8 cellular contexts compared by ENCODE assay signal in genomic region chr9:131397100-131397790, GRCh38. TPM values are rescaled to one million over a fixed set of nuclear protein-coding genes. Genes with fewer than 3 reads are reported as not detected.
DNase-seq lines count a peak whose midpoint lies in the region; ATAC-seq and TF ChIP-seq lines count a peak whose summit lies in the region.

No MANE protein-coding gene starts in this region.

- CTCF ChIA-PET in HCT116 (lab: Charles Lee) (interaction anchor here (0.7 kb wide), 1 partner anchor 18 kb away, joined by 3 read pairs; no protein-coding TSS in a partner anchor), SK-N-SH (lab: Yijun Ruan, JAX) (interaction anchor here (0.8 to 2.4 kb wide), 6 partner anchors 8 to 81 kb away, joined by 3 to 6 read pairs (median 4); no protein-coding TSS in a partner anchor)

- POLR2A ChIA-PET in HCT116 (lab: Charles Lee) (interaction anchor here (1.3 kb wide), 1 partner anchor 13 kb away, joined by 4 read pairs; no protein-coding TSS in a partner anchor), SK-N-SH (lab: Yijun Ruan, JAX) (interaction anchor here (1.2 to 1.8 kb wide), 2 partner anchors 24 to 42 kb away, joined by 3 to 6 read pairs; no protein-coding TSS in a partner anchor)

- H3K27ac ChIP-seq in HCT116 (ENCODE audit: low read depth, low read length) (peak overlapping the region; percentile 27; the same call in 1 of the 2 replicates), SK-N-SH (ENCODE audit: low read depth in 2 of 2, low read length in 1 of 2) (peak overlapping the region; percentile 35 to 80), skeletal muscle tissue (ENCODE audit: low read depth, low read length) (peak overlapping the region; percentile 28)

- peaks cover 24% of the 10 kb centered on the region for H3F3A ChIP-seq in SK-N-SH (replicated peaks; ENCODE audit: insufficient read depth)

- peaks cover 78% of the 10 kb centered on the region for H3K79me2 ChIP-seq in HCT116 (ENCODE audit: insufficient read depth, low read length)
- H3K79me2 ChIP-seq in SK-N-SH (ENCODE audit: insufficient read depth), result peaks cover 77% of the 10 kb centered on the region

- intact Hi-C loops in HCT116 (cut with micrococcal nuclease), result no loop called here

- H4K20me1 ChIP-seq in HCT116 (ENCODE audit: insufficient read depth) (peaks cover 43% of the 10 kb centered on the region; the same call in 1 of the 2 replicates), SK-N-SH (ENCODE audit: insufficient read depth) (peaks cover 76% of the 10 kb centered on the region)

- no peaks in the 10 kb centered on the region for H3K9me2 ChIP-seq in HCT116 (ENCODE audit: insufficient read depth)
- H3K9me2 ChIP-seq in SK-N-SH, result no peaks in the 10 kb centered on the region

- TF ChIP-seq CTCF in HCT116 (IDR thresholded peaks at IDR 0.05 in 2 of 3, conservative IDR thresholded peaks at IDR 0.05 in 1 of 3; ENCODE audit: borderline replicate concordance in 1 of 3, insufficient read depth in 1 of 3, low read depth in 2 of 3, low read length in 2 of 3) (no peak), SK-N-SH (IDR thresholded peaks at IDR 0.05) (no peak), fibroblast of pulmonary artery (IDR thresholded peaks at IDR 0.05; ENCODE audit: low read length, missing control alignments) (no peak), GM20000 (IDR thresholded peaks at IDR 0.05; ENCODE audit: extremely low read depth, missing control alignments) (no peak)

- no peak for TF ChIP-seq RAD21 in HCT116 (IDR thresholded peaks at IDR 0.05; ENCODE audit: low read depth)
- no peak for TF ChIP-seq RAD21 in SK-N-SH (IDR thresholded peaks at IDR 0.05; ENCODE audit: low read length)

- no peak overlapping the region for H2AFZ ChIP-seq in HCT116 (ENCODE audit: low read depth, low read length, poor library complexity, severe bottlenecking)
- no peak overlapping the region for H2AFZ ChIP-seq in SK-N-SH (ENCODE audit: low read depth)

- no peak for ATAC-seq in HCT116
- no peak for ATAC-seq in GM21576 (IDR thresholded peaks at IDR 0.05; ENCODE audit: unreplicated experiment)

- DNase-seq in HCT116 (ENCODE audit: low read depth, low spot score) (no peak), SK-N-SH (no peak), fibroblast of pulmonary artery (ENCODE audit: low read depth) (no peak), NCI-H446 (lab: John Stamatoyannopoulos, UW) (no peak), GM20000 (ENCODE audit: low spot score) (no peak)
- DNase-seq in activated CD4-positive, alpha-beta T cell treated with anti-CD3 and anti-CD28 coated beads for 1 hour, result no peak

- no TSS peak for BruUV-seq in HCT116 (replicated peaks; lab: Mats Ljungman, UMichigan)

- no peak for TF ChIP-seq EP300 in SK-N-SH (IDR thresholded peaks at IDR 0.05; ENCODE audit: borderline replicate concordance in 1 of 2, low read depth in 1 of 2, low read length in 1 of 2)

- H3K9ac ChIP-seq in HCT116 (ENCODE audit: low read length) (peak overlapping the region; percentile 20), SK-N-SH (peak overlapping the region; percentile 93; the same call in 1 of the 2 replicates), skeletal muscle tissue (ENCODE audit: low read depth in 1 of 3, low read length in 3 of 3) (peak overlapping the region; percentile 7 to 68 (median 65))

- no peaks in the 10 kb centered on the region; a peak in 1 of 4 replicates for H3K36me3 ChIP-seq in HCT116 (ENCODE audit: control insufficient read depth in 1 of 2, insufficient read depth in 2 of 2, low read length in 2 of 2)
- peaks cover 0 to 6% of the 10 kb centered on the region in 2 experiments for H3K36me3 ChIP-seq in SK-N-SH (replicated peaks in 1 of 2; ENCODE audit: control insufficient read depth in 1 of 2, insufficient read depth in 2 of 2, low read length in 1 of 2)
- H3K36me3 ChIP-seq in skeletal muscle tissue (ENCODE audit: control insufficient read depth in 3 of 3, insufficient read depth in 3 of 3, low read length in 3 of 3), result no peaks in the 10 kb centered on the region

- no peak for TF ChIP-seq POLR2A in HCT116 (IDR thresholded peaks at IDR 0.05; ENCODE audit: borderline replicate concordance, extremely low read depth, insufficient read depth, insufficient read length)

- H3K27me3 ChIP-seq in HCT116 (ENCODE audit: insufficient read depth, low read length), result no peaks in the 10 kb centered on the region
- H3K27me3 ChIP-seq in SK-N-SH (ENCODE audit: insufficient read depth), result no peaks in the 10 kb centered on the region
- no peaks in the 10 kb centered on the region for H3K27me3 ChIP-seq in skeletal muscle tissue (ENCODE audit: control insufficient read depth in 3 of 3, insufficient read depth in 3 of 3, low read length in 3 of 3)

- RAD21 ChIA-PET in HCT116 (lab: Charles Lee; ENCODE audit: low non-redundant PET in 1 of 2, low total read pairs in 2 of 2, uncharacterized antibody in 2 of 2, unreplicated experiment in 2 of 2), result no interaction called here

- 38% methylated on average over 8 of the region's 8 CpGs for WGBS in SK-N-SH (ENCODE audit: low lambda C conversion rate)

- H3K9me3 ChIP-seq in HCT116 (ENCODE audit: control insufficient read depth in 1 of 2, insufficient read depth in 1 of 2, low read depth in 1 of 2, low read length in 2 of 2), result no peaks in the 10 kb centered on the region
- no peaks in the 10 kb centered on the region for H3K9me3 ChIP-seq in SK-N-SH
- no peaks in the 10 kb centered on the region for H3K9me3 ChIP-seq in skeletal muscle tissue (ENCODE audit: control insufficient read depth in 3 of 3, low read length in 3 of 3)

- H3K4me3 ChIP-seq in HCT116 (replicated peaks in 1 of 2; ENCODE audit: low read depth in 1 of 2, low read length in 2 of 2) (0 out of 4 replicates have a peak overlapping the region, but pooled peaks of 1 of the 2 experiments have one; percentile 13), SK-N-SH (ENCODE audit: low read depth in 2 of 2, low read length in 1 of 2) (peak overlapping the region; percentile 25 to 87), fibroblast of pulmonary artery (replicated peaks; ENCODE audit: low read depth, low read length) (peak overlapping the region; percentile 33), skeletal muscle tissue (ENCODE audit: low read length in 3 of 3) (peak overlapping the region; percentile 25 to 35 (median 34))

- H3K4me1 ChIP-seq in HCT116 (ENCODE audit: control insufficient read depth in 1 of 2, insufficient read depth in 2 of 2, low read length in 2 of 2) (peaks cover 42 to 48% of the 10 kb centered on the region in 2 experiments), SK-N-SH (ENCODE audit: control insufficient read depth in 1 of 2, insufficient read depth in 2 of 2, low read depth in 1 of 2, low read length in 1 of 2) (peaks cover 38 to 41% of the 10 kb centered on the region in 2 experiments), skeletal muscle tissue (ENCODE audit: control insufficient read depth in 3 of 3, insufficient read depth in 3 of 3, low read length in 3 of 3) (peaks cover 50 to 51% (median 51%) of the 10 kb centered on the region in 3 donors)

- H3K4me2 ChIP-seq in HCT116 (ENCODE audit: low read length) (peak overlapping the region; percentile 53), SK-N-SH (peak overlapping the region; percentile 95)

TF ChIP-seq in HCT116, 20 proteins besides CTCF, POLR2A, EP300 and RAD21 (continues in another document):
- TF ChIP-seq ATF3 (IDR thresholded peaks at IDR 0.05) (no peak), SRF (IDR thresholded peaks at IDR 0.05; ENCODE audit: low read depth) (no peak), SIN3A (IDR thresholded peaks at IDR 0.05; ENCODE audit: low read depth) (no peak), ELF1 (IDR thresholded peaks at IDR 0.05; ENCODE audit: borderline replicate concordance, low read depth) (no peak), EGR1 (IDR thresholded peaks at IDR 0.05; ENCODE audit: low read depth) (no peak), TCF7L2 (IDR thresholded peaks at IDR 0.05; ENCODE audit: borderline replicate concordance, extremely low read depth, insufficient read depth, insufficient read length) (no peak), CEBPB (IDR thresholded peaks at IDR 0.05; ENCODE audit: low read depth) (no peak), JUND (IDR thresholded peaks at IDR 0.05) (no peak), FOSL1 (IDR thresholded peaks at IDR 0.05; ENCODE audit: low read depth) (no peak), ZNF274 (IDR thresholded peaks at IDR 0.05; ENCODE audit: low read depth, low read length) (no peak), ZFX (IDR thresholded peaks at IDR 0.05) (no peak), EZH2phosphoT487 (IDR thresholded peaks at IDR 0.05; ENCODE audit: borderline replicate concordance) (no peak), YY1 (IDR thresholded peaks at IDR 0.05; ENCODE audit: extremely low read depth, insufficient replicate concordance, low read depth, low read length) (no peak)

TF ChIP-seq in SK-N-SH, 30 proteins besides CTCF, POLR2A, EP300 and RAD21 (continues in another document):
- TF ChIP-seq NFIC (IDR thresholded peaks at IDR 0.05; ENCODE audit: borderline replicate concordance), result no peak
- no peak for TF ChIP-seq ELF1 (IDR thresholded peaks at IDR 0.05)
- TF ChIP-seq ZBTB33 (IDR thresholded peaks at IDR 0.05; ENCODE audit: borderline replicate concordance, low read depth), result no peak
- no peak for TF ChIP-seq RXRA (IDR thresholded peaks at IDR 0.05; ENCODE audit: borderline replicate concordance, low read depth)

RNA-seq across cellular contexts. Expression of gene PRRC2B, which starts 3.4 kb away (rescaled TPM):
- 170 TPM for total RNA-seq in HCT116 (2021; ENCODE audit: unreplicated experiment)
- 59.0 and 60.8 TPM in 2 replicates for polyA plus RNA-seq in HCT116 (2012)
- polyA plus RNA-seq in SK-N-SH (2012; rRNA removed), result 18.5 and 26.3 TPM in 2 replicates
- 17.5 and 22.0 TPM in 2 replicates for polyA plus RNA-seq in SK-N-SH (2012; cell fraction: cytosol; rRNA removed)
- polyA plus RNA-seq in SK-N-SH (2012; cell fraction: nucleus; rRNA removed), result 84.2 and 122 TPM in 2 replicates
- 68.4 TPM for total RNA-seq in skeletal muscle tissue

Comparison
In these comparisons a context has a peak if more than half of its experiments do, and no peak if none do; other contexts are left out.
1. H3K9ac ChIP-seq: peak in every context shown above with its lines; median percentile 93 in SK-N-SH; 65 in skeletal muscle tissue; 20 in HCT116.